ENCODE assay signal across 18 cellular contexts in genomic region chr11:12060385-12060980, GRCh38.
"Had no signal": no experiment of that assay in that cellular context is flagged by ENCODE, and none has a peak within 500 bp of the region (broad histone marks: within the 10 kb centered on the region; RNA-seq: fewer than 3 reads in every experiment).

No MANE protein-coding gene starts in this region.

- H3K27ac ChIP-seq: epithelial cell of prostate, esophagus muscularis mucosa, gastrocnemius medialis, heart right ventricle, right atrium auricular region, uterus had no signal

- ATAC-seq: effector memory CD8-positive, alpha-beta T cell; gastrocnemius medialis; left ventricle myocardium superior; naive thymus-derived CD4-positive, alpha-beta T cell had no signal

- H3K4me3 Mint-ChIP-seq: effector memory CD8-positive, alpha-beta T cell; naive thymus-derived CD4-positive, alpha-beta T cell; nephron progenitor cell; type B pancreatic cell had no signal

- H3K27me3 ChIP-seq: esophagus muscularis mucosa, gastrocnemius medialis, heart right ventricle, right atrium auricular region, uterus had no signal

- H3K36me3 ChIP-seq: esophagus muscularis mucosa, gastrocnemius medialis, heart right ventricle, right atrium auricular region, uterus had no signal

- H3K9me3 ChIP-seq: esophagus muscularis mucosa, gastrocnemius medialis, uterus had no signal

- H3K36me3 Mint-ChIP-seq: type B pancreatic cell had no signal

- DNase-seq: effector memory CD8-positive, alpha-beta T cell; gastrocnemius medialis; heart right ventricle; hypothalamus; islet precursor cell; left ventricle myocardium superior; mesendoderm; naive thymus-derived CD4-positive, alpha-beta T cell; nephron progenitor cell; small intestine; stimulated activated CD4-positive, alpha-beta T cell treated with anti-CD3 and anti-CD28 coated beads, Interleukin-2, amount 100 ng/mL, for 48 hours; stimulated activated naive CD4-positive, alpha-beta T cell treated with Interleukin-2 at 50 U/mL for 16 hours; uterus had no signal

- H3K4me1 ChIP-seq: esophagus muscularis mucosa, gastrocnemius medialis, right atrium auricular region, uterus had no signal

- H3K4me3 ChIP-seq: esophagus muscularis mucosa, gastrocnemius medialis, heart right ventricle, lung, right atrium auricular region, uterus had no signal

- H3K27ac Mint-ChIP-seq: effector memory CD8-positive, alpha-beta T cell; naive thymus-derived CD4-positive, alpha-beta T cell; nephron progenitor cell; type B pancreatic cell had no signal

- H3K27me3 Mint-ChIP-seq: effector memory CD8-positive, alpha-beta T cell; naive thymus-derived CD4-positive, alpha-beta T cell; type B pancreatic cell had no signal

- H3K9me3 Mint-ChIP-seq: effector memory CD8-positive, alpha-beta T cell had no signal
